Comparison of ENCODE assay signal across 8 cellular contexts in the genomic region with DNA sequence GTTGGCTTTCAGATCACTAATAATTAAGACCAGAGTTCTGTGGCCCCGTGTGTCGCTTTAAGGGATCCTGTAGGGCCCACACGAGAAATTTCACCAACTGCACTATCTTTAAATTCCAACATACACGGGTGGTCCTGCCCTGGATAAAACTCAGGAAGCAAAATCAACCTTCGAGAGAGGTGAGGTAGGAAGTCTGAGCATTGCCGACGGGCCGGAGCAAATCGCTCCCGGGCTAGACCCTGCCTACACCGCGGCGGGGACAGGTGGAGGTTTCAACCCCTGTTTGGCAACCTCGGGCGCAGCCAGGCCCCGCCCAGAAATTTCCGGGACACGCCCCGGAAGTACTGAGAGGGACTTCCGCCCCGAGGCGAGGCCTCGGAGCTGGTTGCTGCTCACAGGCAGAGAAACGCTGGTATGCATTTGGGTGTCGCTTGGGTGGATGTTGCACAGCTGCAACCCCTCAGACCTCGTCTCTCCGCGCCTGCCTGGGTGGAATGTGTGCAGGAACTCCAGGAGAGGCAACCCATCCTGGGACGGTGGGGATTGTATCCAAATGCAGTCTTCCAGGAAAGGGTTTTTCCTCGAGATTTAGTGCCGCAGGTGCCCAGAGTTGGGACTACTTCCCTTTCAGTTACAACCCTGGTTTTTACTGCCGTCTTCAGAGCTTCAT. TPM values are rescaled to one million over a fixed set of nuclear protein-coding genes. Genes with fewer than 3 reads are reported as not detected.
A peak's percentile ranks its signal among the peaks of the same experiment; 100 is the strongest.
DNase-seq lines count a peak whose midpoint lies in the region; ATAC-seq and TF ChIP-seq lines count a peak whose summit lies in the region.

No MANE protein-coding gene starts in this region.

- H3K27ac ChIP-seq in SJCRH30 = peak overlapping the region; percentile 21; the same call in 1 of the 2 replicates
- H3K27ac ChIP-seq in parathyroid adenoma = no peak overlapping the region
- peak overlapping the region in 1 of 2 donors; percentile 38 for H3K27ac ChIP-seq in tibial artery

- peaks cover 16% of the 10 kb centered on the region for H3K4me1 Mint-ChIP-seq in activated naive CD4-positive, alpha-beta T cell treated with anti-CD3 and anti-CD28 coated beads, Interleukin-2, amount 10 ng/mL, durations not matched to agents 7 days and 5 days

- H3K9ac ChIP-seq in parathyroid adenoma = no peak overlapping the region

- H3K4me3 ChIP-seq in BE2C (ENCODE audit: low read depth, low read length) (peak overlapping the region; percentile 71), SJCRH30 (peak overlapping the region; percentile 60), parathyroid adenoma (ENCODE audit: low read depth, low read length) (peak overlapping the region; percentile 23), tibial artery (peak overlapping the region; percentile 49 to 51)

- H3K27me3 Mint-ChIP-seq in activated naive CD4-positive, alpha-beta T cell treated with anti-CD3 and anti-CD28 coated beads, Interleukin-2, amount 10 ng/mL, durations not matched to agents 7 days and 5 days = peaks cover 8% of the 10 kb centered on the region

- H3K27me3 ChIP-seq in BE2C (no peaks in the 10 kb centered on the region), SJCRH30 (no peaks in the 10 kb centered on the region), parathyroid adenoma (ENCODE audit: control insufficient read depth, insufficient read depth, low read length) (no peaks in the 10 kb centered on the region), tibial artery (no peaks in the 10 kb centered on the region)

- CTCF ChIA-PET in activated naive CD4-positive, alpha-beta T cell treated with anti-CD3 and anti-CD28 coated beads, Interleukin-2, amount 10 ng/mL, durations not matched to agents 7 days and 5 days (lab: Charles Lee) = interaction anchor here (1.1 kb wide), 1 partner anchor 194 kb away, joined by 3 read pairs; no protein-coding TSS in a partner anchor

- intact Hi-C loops in Right ventricle myocardium inferior (cut with DNase I) = loop anchor here (5.0 kb wide), 1 partner anchor 56 kb away; no protein-coding TSS in a partner anchor
- intact Hi-C loops in tibial artery (cut with DNase I; ENCODE audit: low total_unique reads) = no loop called here

- ATAC-seq in GM19438 (IDR thresholded peaks at IDR 0.05; ENCODE audit: low read depth, unreplicated experiment) = peak; percentile 99
- ATAC-seq in Right ventricle myocardium inferior = peak; percentile 92

- no peaks in the 10 kb centered on the region for H3K4me1 ChIP-seq in BE2C
- peaks cover 8% of the 10 kb centered on the region for H3K4me1 ChIP-seq in SJCRH30
- H3K4me1 ChIP-seq in parathyroid adenoma = no peaks in the 10 kb centered on the region
- peaks cover 0 to 17% (median 7%) of the 10 kb centered on the region in 4 donors for H3K4me1 ChIP-seq in tibial artery

- H3K79me2 ChIP-seq in parathyroid adenoma = no peaks in the 10 kb centered on the region

- H3K36me3 ChIP-seq in BE2C = peaks cover 2% of the 10 kb centered on the region; the same call in 1 of the 2 replicates
- peaks cover under 1% of the 10 kb centered on the region for H3K36me3 ChIP-seq in SJCRH30
- no peaks in the 10 kb centered on the region for H3K36me3 ChIP-seq in parathyroid adenoma (ENCODE audit: control insufficient read depth, insufficient read depth, low read length)
- H3K36me3 ChIP-seq in tibial artery = peaks cover 2 to 12% (median 8%) of the 10 kb centered on the region in 3 donors

- peak overlapping the region; percentile 52 for H3K4me2 ChIP-seq in parathyroid adenoma (ENCODE audit: low read length)

- H3K27ac Mint-ChIP-seq in activated naive CD4-positive, alpha-beta T cell treated with anti-CD3 and anti-CD28 coated beads, Interleukin-2, amount 10 ng/mL, durations not matched to agents 7 days and 5 days = peak overlapping the region; percentile 43

- peak; percentile 89 for DNase-seq in BE2C
- peak; percentile 60 for DNase-seq in HPDE6-E6E7 (ENCODE audit: extremely low spot score)
- peak; percentile 88 to 92 for DNase-seq in SJCRH30
- DNase-seq in activated naive CD4-positive, alpha-beta T cell treated with anti-CD3 and anti-CD28 coated beads, Interleukin-2, amount 10 ng/mL, durations not matched to agents 7 days and 5 days = peak; percentile 88
- DNase-seq in Right ventricle myocardium inferior (ENCODE audit: missing footprints) = peak; percentile 82
- DNase-seq in tibial artery = peak; percentile 40 to 80

- no peaks in the 10 kb centered on the region for H3K9me3 ChIP-seq in BE2C
- H3K9me3 ChIP-seq in SJCRH30 (replicated peaks) = no peaks in the 10 kb centered on the region
- H3K9me3 ChIP-seq in parathyroid adenoma (ENCODE audit: control insufficient read depth, low read length) = no peaks in the 10 kb centered on the region
- H3K9me3 ChIP-seq in tibial artery = no peaks in the 10 kb centered on the region

- TF ChIP-seq CTCF in BE2C (IDR thresholded peaks at IDR 0.05; ENCODE audit: low read depth, low read length) = no peak
- TF ChIP-seq CTCF in parathyroid adenoma (IDR thresholded peaks at IDR 0.05) = no peak
- TF ChIP-seq CTCF in tibial artery (IDR thresholded peaks at IDR 0.05) = no peak

- peaks cover 50% of the 10 kb centered on the region for H3K36me3 Mint-ChIP-seq in activated naive CD4-positive, alpha-beta T cell treated with anti-CD3 and anti-CD28 coated beads, Interleukin-2, amount 10 ng/mL, durations not matched to agents 7 days and 5 days

- peak overlapping the region; percentile 89 for H2AFZ ChIP-seq in parathyroid adenoma

- peak overlapping the region; percentile 55 for H3K4me3 Mint-ChIP-seq in activated naive CD4-positive, alpha-beta T cell treated with anti-CD3 and anti-CD28 coated beads, Interleukin-2, amount 10 ng/mL, durations not matched to agents 7 days and 5 days

- H3K9me3 Mint-ChIP-seq in activated naive CD4-positive, alpha-beta T cell treated with anti-CD3 and anti-CD28 coated beads, Interleukin-2, amount 10 ng/mL, durations not matched to agents 7 days and 5 days = peaks cover 15% of the 10 kb centered on the region

RNA-seq across cellular contexts. Expression of gene ZKSCAN8, which starts 19.9 kb away (rescaled TPM):
- 18.9 TPM for polyA plus RNA-seq in BE2C (2012; ENCODE audit: insufficient read depth, insufficient read length, low read depth)
- total RNA-seq in SJCRH30 (2014; rRNA removed; shearing (Covaris generic)) = 22.4 and 24.6 TPM in 2 replicates
- total RNA-seq in Right ventricle myocardium inferior = 12.7 TPM

RNA-seq across cellular contexts. Expression of gene ZSCAN16, which starts 37.1 kb away (rescaled TPM):
- polyA plus RNA-seq in BE2C (2012; ENCODE audit: insufficient read depth, insufficient read length, low read depth) = 5.3 TPM
- 2.9 and 4.6 TPM in 2 replicates for total RNA-seq in SJCRH30 (2014; rRNA removed; shearing (Covaris generic))
- 2.2 TPM for total RNA-seq in Right ventricle myocardium inferior
